Comparison of ENCODE assay signal across 8 cellular contexts in the genomic region with DNA sequence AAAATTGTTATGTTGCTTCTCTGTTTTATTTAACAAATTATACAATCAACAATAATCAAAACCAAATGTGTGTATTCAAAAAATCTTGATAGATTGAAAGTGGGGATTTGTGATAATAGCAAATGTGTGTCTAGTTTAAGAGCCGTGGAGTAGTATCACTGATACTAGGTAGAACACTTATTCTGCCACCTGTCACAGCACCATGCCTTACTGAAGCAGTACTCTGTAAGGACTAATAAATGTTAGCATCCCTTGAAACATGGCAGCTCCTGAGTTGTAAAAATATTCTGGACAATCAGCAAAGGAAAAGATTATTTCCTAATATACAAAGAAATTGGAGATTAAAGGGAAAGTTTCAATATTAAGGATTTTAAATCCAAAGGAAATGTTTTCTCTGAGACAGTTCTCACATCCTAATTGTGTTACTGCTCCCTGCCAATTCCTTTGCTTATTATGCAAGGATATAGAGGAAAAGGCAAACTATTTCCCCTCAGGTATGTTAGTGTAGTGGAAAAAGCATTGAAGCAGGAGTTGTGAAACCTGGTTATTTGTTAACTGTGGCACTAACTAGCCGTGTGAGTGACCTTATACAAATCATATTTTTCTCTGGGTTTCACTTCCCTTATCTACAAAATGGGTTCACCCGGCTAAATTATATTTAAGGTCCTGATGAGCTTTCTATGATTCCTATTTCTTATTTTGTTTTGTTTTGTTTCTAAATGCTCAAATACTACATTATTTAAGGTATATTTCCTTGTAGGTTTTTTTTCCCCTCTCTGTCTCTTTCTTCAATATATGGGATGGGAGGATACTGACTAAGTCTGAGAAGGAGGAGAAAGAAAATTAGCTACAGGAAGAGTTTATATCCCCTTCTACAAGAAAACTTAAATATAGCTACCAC.
DNase-seq lines count a peak whose midpoint lies in the region; ATAC-seq and TF ChIP-seq lines count a peak whose summit lies in the region.

No MANE protein-coding gene starts in this region.

- TF ChIP-seq CTCF in astrocyte of the spinal cord (IDR thresholded peaks at IDR 0.05; ENCODE audit: low read depth, low read length) (no peak), nephron (IDR thresholded peaks at IDR 0.05; ENCODE audit: unreplicated experiment in 3 of 3) (no peak)

- H3K4me1 Mint-ChIP-seq in nephron, result peaks cover 64% of the 10 kb centered on the region

- peak overlapping the region; percentile 96 to 99 (median 97) for H3K27ac Mint-ChIP-seq in nephron

- H3K4me3 Mint-ChIP-seq in nephron, result peak overlapping the region; percentile 92 to 97 (median 97)

- peak; percentile 3 for DNase-seq in GM19240 (ENCODE audit: insufficient read length, low spot score)
- peak; percentile 67 for DNase-seq in astrocyte of the spinal cord (ENCODE audit: low read depth, low spot score)
- DNase-seq in iPS-NIHi7 (ENCODE audit: extremely low spot score), result no peak
- no peak for DNase-seq in mesenteric fat pad (ENCODE audit: low spot score)
- no peak for DNase-seq in activated naive CD4-positive, alpha-beta T cell treated with anti-CD3 and anti-CD28 coated beads, Interleukin-2, amount 50 U/mL, for 16 hours
- DNase-seq in NCI-H82 (lab: John Stamatoyannopoulos, UW), result no peak

- no peaks in the 10 kb centered on the region for H3K36me3 Mint-ChIP-seq in nephron (ENCODE audit: low read depth)

- no peaks in the 10 kb centered on the region for H3K9me3 Mint-ChIP-seq in nephron

- H3K27me3 Mint-ChIP-seq in nephron (ENCODE audit: low read depth), result no peaks in the 10 kb centered on the region

- in situ Hi-C loops in astrocyte of the spinal cord (cut with HindIII; ENCODE audit: low sequenced_read_pairs), result no loop called here

- peak overlapping the region; percentile 60 for H3K4me3 ChIP-seq in astrocyte of the spinal cord (ENCODE audit: low read depth, low read length)

- peak; percentile 73 for ATAC-seq in HG03097 (IDR thresholded peaks at IDR 0.05; ENCODE audit: low FRiP score, unreplicated experiment)

Comparison
In these comparisons a context has a peak if more than half of its experiments do, and no peak if none do; other contexts are left out.
1. DNase-seq: peak in GM19240 (single experiment) and astrocyte of the spinal cord (single experiment); none in iPS-NIHi7 (single experiment), mesenteric fat pad (single experiment), activated naive CD4-positive, alpha-beta T cell treated with anti-CD3 and anti-CD28 coated beads, Interleukin-2, amount 50 U/mL, for 16 hours (single experiment) and NCI-H82 (single experiment).